Comparison of ENCODE assay signal across 8 cellular contexts in genomic region chr14:90815567-90815816, GRCh38. TPM values are rescaled to one million over a fixed set of nuclear protein-coding genes. Genes with fewer than 3 reads are reported as not detected.
DNase-seq lines count a peak whose midpoint lies in the region; ATAC-seq and TF ChIP-seq lines count a peak whose summit lies in the region.

No MANE protein-coding gene starts in this region.

- DNase-seq in CD4-positive, alpha-beta T cell = no peak
- DNase-seq in SJCRH30 (no peak), fibroblast of pulmonary artery (ENCODE audit: low read depth) (no peak), trophoblast cell (no peak), DMS53 (lab: John Stamatoyannopoulos, UW) (no peak), NCI-H146 treated with DMSO at 0.1 percent for 48 hours (lab: John Stamatoyannopoulos, UW; ENCODE audit: unreplicated experiment) (no peak)

- TF ChIP-seq CTCF in CD4-positive, alpha-beta T cell (IDR thresholded peaks at IDR 0.05) = no peak
- TF ChIP-seq CTCF in fibroblast of pulmonary artery (IDR thresholded peaks at IDR 0.05; ENCODE audit: low read length, missing control alignments) = no peak

- H3K4me1 ChIP-seq in SJCRH30 = peaks cover 6% of the 10 kb centered on the region
- H3K4me1 ChIP-seq in trophoblast cell (ENCODE audit: control insufficient read depth in 1 of 2, insufficient read depth in 2 of 2, low read length in 2 of 2) = peaks cover 18 to 40% of the 10 kb centered on the region in 2 experiments

- peaks cover 5% of the 10 kb centered on the region for H3K27me3 ChIP-seq in CD4-positive, alpha-beta T cell (ENCODE audit: control insufficient read depth, insufficient read depth, low read length)
- H3K27me3 ChIP-seq in SJCRH30 = no peaks in the 10 kb centered on the region
- no peaks in the 10 kb centered on the region for H3K27me3 ChIP-seq in trophoblast cell (ENCODE audit: insufficient read depth, low read length)

- no CpG with 5 or more reads among the region's 6 CpGs for WGBS in trophoblast cell (ENCODE audit: extremely low coverage, insufficient coverage, insufficient read length)

- peaks cover 6% of the 10 kb centered on the region for H3K4me1 Mint-ChIP-seq in CD4-positive, alpha-beta T cell (ENCODE audit: low read depth)

- H3K4me2 ChIP-seq in trophoblast cell (ENCODE audit: low read length) = peak overlapping the region; percentile 89

- peak overlapping the region; percentile 75 for H4K12ac ChIP-seq in trophoblast cell (ENCODE audit: low read depth, low read length)

- H3K4me3 ChIP-seq in SJCRH30 (peak overlapping the region; percentile 90), fibroblast of pulmonary artery (replicated peaks; ENCODE audit: low read depth, low read length) (peak overlapping the region; percentile 84), trophoblast cell (ENCODE audit: low read depth, low read length) (peak overlapping the region; percentile 85)

- H3K18ac ChIP-seq in trophoblast cell (ENCODE audit: low read length) = peak overlapping the region; percentile 3

- no peak overlapping the region for H3K27ac Mint-ChIP-seq in CD4-positive, alpha-beta T cell

- no peaks in the 10 kb centered on the region for H3K36me3 Mint-ChIP-seq in CD4-positive, alpha-beta T cell (ENCODE audit: low read depth)

- H2AFZ ChIP-seq in trophoblast cell (ENCODE audit: insufficient read depth, low read length, poor library complexity) = peak overlapping the region; percentile 18

- intact Hi-C loops in CD4-positive, alpha-beta T cell (cut with DNase I, micrococcal nuclease) = no loop called here

- peak overlapping the region; percentile 90 for H4K8ac ChIP-seq in trophoblast cell (ENCODE audit: low read depth, low read length)

- POLR2A ChIA-PET in CD4-positive, alpha-beta T cell (lab: Charles Lee) = no interaction called here

- peak overlapping the region; percentile 78 for H3K4me3 Mint-ChIP-seq in CD4-positive, alpha-beta T cell

- H2BK120ac ChIP-seq in trophoblast cell (ENCODE audit: insufficient read depth, low read length, poor library complexity) = peak overlapping the region; percentile 37

- H3K79me1 ChIP-seq in trophoblast cell (ENCODE audit: low read length) = peaks cover 25% of the 10 kb centered on the region

- no peak overlapping the region for H3K23ac ChIP-seq in trophoblast cell (ENCODE audit: low read length)

- peak overlapping the region; percentile 86 for H3K4ac ChIP-seq in trophoblast cell (ENCODE audit: low read depth, low read length)

- H3K9me3 ChIP-seq in CD4-positive, alpha-beta T cell (ENCODE audit: control insufficient read depth, low read length) = no peaks in the 10 kb centered on the region
- H3K9me3 ChIP-seq in SJCRH30 (replicated peaks) (no peaks in the 10 kb centered on the region), trophoblast cell (ENCODE audit: insufficient read depth, low read depth, low read length) (no peaks in the 10 kb centered on the region)

- no peak overlapping the region for H2BK12ac ChIP-seq in trophoblast cell (ENCODE audit: low read length)

- no peak overlapping the region for H2BK5ac ChIP-seq in trophoblast cell (ENCODE audit: low read depth, low read length, poor library complexity)

- no peaks in the 10 kb centered on the region for H3K9me3 Mint-ChIP-seq in CD4-positive, alpha-beta T cell

- H3K27me3 Mint-ChIP-seq in CD4-positive, alpha-beta T cell = peaks cover 11% of the 10 kb centered on the region

- peak overlapping the region; percentile 12 for H3K14ac ChIP-seq in trophoblast cell (ENCODE audit: low read length)

- H4K91ac ChIP-seq in trophoblast cell (ENCODE audit: low read depth, low read length) = peak overlapping the region; percentile 93

- no peak overlapping the region for H3K27ac ChIP-seq in CD4-positive, alpha-beta T cell (ENCODE audit: low read depth, low read length)
- H3K27ac ChIP-seq in SJCRH30 (peak overlapping the region; percentile 43; the same call in 1 of the 2 replicates), trophoblast cell (ENCODE audit: low read depth, low read length) (no peak overlapping the region)

- ATAC-seq in CD4-positive, alpha-beta T cell (ENCODE audit: poor library complexity) = no peak
- no peak for ATAC-seq in HG03159 (IDR thresholded peaks at IDR 0.05; ENCODE audit: unreplicated experiment)
- ATAC-seq in HG02981 (IDR thresholded peaks at IDR 0.05; ENCODE audit: unreplicated experiment) = no peak

- H3K79me2 ChIP-seq in trophoblast cell (ENCODE audit: control insufficient read depth, insufficient read depth, low read length, poor library complexity) = peaks cover 20% of the 10 kb centered on the region

- peak overlapping the region; percentile 75 for H2AK5ac ChIP-seq in trophoblast cell (ENCODE audit: low read length)

- CTCF ChIA-PET in CD4-positive, alpha-beta T cell (lab: Charles Lee) = no interaction called here

- peak overlapping the region; percentile 80 for H3K9ac ChIP-seq in trophoblast cell (ENCODE audit: low read length)

- H3K36me3 ChIP-seq in SJCRH30 (no peaks in the 10 kb centered on the region), trophoblast cell (ENCODE audit: control insufficient read depth in 1 of 2, insufficient read depth in 2 of 2, low read length in 2 of 2) (no peaks in the 10 kb centered on the region)

RNA-seq across cellular contexts. Expression of gene TTC7B, which starts 0.7 kb away (rescaled TPM):
- total RNA-seq in CD4-positive, alpha-beta T cell = 1 to 10 TPM; 1.2 to 1.3 TPM
- 31.7 and 45.9 TPM in 2 replicates for total RNA-seq in SJCRH30 (2014; rRNA removed; shearing (Covaris generic))
- 92.4 and 94.7 TPM in 2 replicates for polyA plus RNA-seq in trophoblast cell (2013)

Comparison
In these comparisons a context has a peak if more than half of its experiments do, and no peak if none do; other contexts are left out.
1. RNA of gene TTC7B, which starts 0.7 kb away (total RNA-seq): 31.7 to 45.9 TPM in SJCRH30; 1.2 to 1.3 TPM in CD4-positive, alpha-beta T cell; every median in the first group is over 10 times any median in the second.
2. Peak in every context shown above with its lines, with median percentiles within 50 percentile points of each other: H3K4me3 ChIP-seq.